Comparison of ENCODE assay signal across 24 cellular contexts in genomic region chr1:78019031-78019430, GRCh38.
"Had no signal": no experiment of that assay in that cellular context is flagged by ENCODE, and none has a peak within 500 bp of the region (broad histone marks: within the 10 kb centered on the region; RNA-seq: fewer than 3 reads in every experiment).

No MANE protein-coding gene starts in this region.

- H3K9me3 ChIP-seq: colonic mucosa, esophagus muscularis mucosa, mucosa of descending colon, sigmoid colon, thoracic aorta, tibial nerve, upper lobe of left lung had no signal

- H2AFZ ChIP-seq: neural progenitor cell, parathyroid adenoma had no signal

- H3K27ac ChIP-seq: colonic mucosa, esophagus muscularis mucosa, neural progenitor cell, parathyroid adenoma, sigmoid colon, skin epidermis, thoracic aorta, tibial nerve, upper lobe of left lung had no signal

- DNase-seq: colonic mucosa; effector memory CD4-positive, alpha-beta T cell; hypothalamus; immature natural killer cell; islet precursor cell; kidney glomerular epithelial cell; left colon; mucosa of descending colon; naive thymus-derived CD4-positive, alpha-beta T cell; sigmoid colon; stimulated activated CD4-positive, alpha-beta T cell treated with anti-CD3 and anti-CD28 coated beads, Interleukin-15, amount 100 ng/mL, for 24 hours; stimulated activated CD4-positive, alpha-beta T cell treated with anti-CD3 and anti-CD28 coated beads, Interleukin-2, amount 100 ng/mL, for 48 hours; stimulated activated naive B cell treated with anti-CD40 and anti-IgM and Interleukin-4, amounts not matched to agents 10 μg/mL and 1 μg/mL and 100 μg/mL, for 72 hours; upper lobe of left lung had no signal

- FAIRE-seq: endothelial cell of umbilical vein, frontal cortex, urothelium cell line had no signal

- H3K36me3 ChIP-seq: colonic mucosa had no signal

- H3K4me1 ChIP-seq: colonic mucosa, neural progenitor cell, parathyroid adenoma, tibial nerve had no signal

- H3K9ac ChIP-seq: neural progenitor cell, parathyroid adenoma had no signal

- H3K79me2 ChIP-seq: parathyroid adenoma had no signal

- H3K27me3 ChIP-seq: colonic mucosa, esophagus muscularis mucosa, neural progenitor cell, sigmoid colon, tibial nerve, upper lobe of left lung had no signal

- ATAC-seq: left colon; mucosa of descending colon; naive thymus-derived CD4-positive, alpha-beta T cell; stimulated activated naive B cell treated with anti-CD40 and anti-IgM and Interleukin-4, amounts not matched to agents 10 μg/mL and 1 μg/mL and 100 μg/mL, for 72 hours had no signal

- H3K4me3 ChIP-seq: colonic mucosa, esophagus muscularis mucosa, lung, mucosa of descending colon, neural progenitor cell, sigmoid colon, skin epidermis, thoracic aorta, tibial nerve, upper lobe of left lung had no signal

- H3K4me2 ChIP-seq: neural progenitor cell had no signal
